25 cellular contexts compared by ENCODE assay signal in the genomic region with DNA sequence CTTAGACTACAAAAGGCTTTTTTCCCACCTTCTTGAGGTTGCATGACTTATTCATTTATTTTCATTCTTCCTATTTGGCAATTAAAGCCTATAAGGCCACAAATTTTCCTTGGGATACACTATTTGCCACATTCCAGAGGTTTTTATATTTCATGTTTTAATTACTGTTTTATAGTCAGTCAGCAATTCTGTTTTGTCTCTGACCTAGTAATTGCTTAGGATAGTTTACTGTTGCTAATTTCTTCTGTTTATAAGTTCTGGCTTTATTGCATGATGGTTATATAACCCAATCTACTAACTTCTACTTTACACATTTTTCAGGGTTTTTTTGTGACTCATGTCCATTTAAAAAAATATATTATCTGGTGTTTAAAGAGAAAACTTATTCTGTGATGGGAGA. TPM values are rescaled to one million over a fixed set of nuclear protein-coding genes. Genes with fewer than 3 reads are reported as not detected.
A peak's percentile ranks its signal among the peaks of the same experiment; 100 is the strongest.
DNase-seq lines count a peak whose midpoint lies in the region; ATAC-seq and TF ChIP-seq lines count a peak whose summit lies in the region.
"Had no signal": no experiment of that assay in that cellular context is flagged by ENCODE, and none has a peak within 500 bp of the region (broad histone marks: within the 10 kb centered on the region; RNA-seq: fewer than 3 reads in every experiment).

No MANE protein-coding gene starts in this region.

- H3K9ac ChIP-seq in GM23248, result no peak overlapping the region

- DNase-seq in GM23248 (peak; percentile 33), OCI-LY7 (ENCODE audit: low spot score) (no peak), esophagus muscularis mucosa (ENCODE audit: extremely low spot score) (no peak), neural crest cell (ENCODE audit: low read depth, low spot score) (no peak), adrenal gland (no peak), NCI-H1105 (lab: John Stamatoyannopoulos, UW) (no peak)
- DNase-seq: CD8-positive, alpha-beta T cell; DMS 273 treated with DMSO at 0.1 percent for 48 hours; DMS79 treated with DMSO at 0.1 percent for 48 hours; GF-D8; KG1; MM.1S; NCI-H1417; NCI-H1694; NCI-H2081; NCI-H2227 treated with DMSO at 0.1 percent for 48 hours; NCI-H526 treated with DMSO at 0.1 percent for 48 hours; SHP77 treated with DMSO at 0.1 percent for 48 hours had no signal

- TF ChIP-seq CTCF in OCI-LY7 (conservative IDR thresholded peaks at IDR 0.05; ENCODE audit: low read length) (no peak), esophagus muscularis mucosa (IDR thresholded peaks at IDR 0.05) (no peak), neural crest cell (conservative IDR thresholded peaks at IDR 0.05) (no peak), adrenal gland (IDR thresholded peaks at IDR 0.05) (no peak)

- peaks cover 29% of the 10 kb centered on the region for H3K4me1 Mint-ChIP-seq in neural crest cell

- H3K27me3 ChIP-seq in GM23248 (replicated peaks; ENCODE audit: insufficient read depth) (no peaks in the 10 kb centered on the region), esophagus muscularis mucosa (no peaks in the 10 kb centered on the region), adrenal gland (no peaks in the 10 kb centered on the region)

- intact Hi-C loops in OCI-LY7 (cut with micrococcal nuclease; ENCODE audit: unreplicated experiment), result no loop called here
- intact Hi-C loops in esophagus muscularis mucosa (cut with DNase I), result no loop called here
- intact Hi-C loops in adrenal gland (cut with DNase I), result loop anchor here in 1 of 2 donors (5.0 kb wide), 1 partner anchor 33 kb away; no protein-coding TSS in a partner anchor

- POLR2A ChIA-PET in OCI-LY7 (lab: Charles Lee), result no interaction called here

- H3K27ac ChIP-seq in GM23248 (peak overlapping the region; percentile 31), OCI-LY7 (ENCODE audit: low read depth, low read length, poor library complexity, severe bottlenecking) (no peak overlapping the region), esophagus muscularis mucosa (replicated peaks in 1 of 4) (peak overlapping the region; percentile 34 to 89 (median 58)), adrenal gland (no peak overlapping the region)
- H3K27ac ChIP-seq: C4-2B, RWPE1 had no signal

- peak overlapping the region; percentile 95; the same call in 1 of the 2 replicates for H3K4me3 ChIP-seq in GM23248
- no peak overlapping the region for H3K4me3 ChIP-seq in OCI-LY7 (ENCODE audit: low read depth, low read length, poor library complexity, severe bottlenecking)
- no peak overlapping the region for H3K4me3 ChIP-seq in esophagus muscularis mucosa
- H3K4me3 ChIP-seq in adrenal gland, result no peak overlapping the region

- H3K4me3 Mint-ChIP-seq in neural crest cell, result peak overlapping the region; percentile 23

- H3K4me2 ChIP-seq in GM23248 (ENCODE audit: unreplicated experiment) (peak overlapping the region; percentile 94), OCI-LY7 (ENCODE audit: low read length) (0 out of 2 replicates have a peak overlapping the region, but pooled peaks have one; percentile 98)

- H4K20me1 ChIP-seq in GM23248 (ENCODE audit: insufficient read depth), result no peaks in the 10 kb centered on the region
- no peaks in the 10 kb centered on the region for H4K20me1 ChIP-seq in OCI-LY7 (ENCODE audit: insufficient read depth, low read length)

- peaks cover 17% of the 10 kb centered on the region for H3K36me3 Mint-ChIP-seq in neural crest cell (ENCODE audit: low read depth)

- in situ Hi-C loops in GM23248 (cut with MboI), result no loop called here

- CTCF ChIA-PET in OCI-LY7 (lab: Charles Lee; ENCODE audit: unreplicated experiment), result no interaction called here

- peaks cover 16% of the 10 kb centered on the region for H3K4me1 ChIP-seq in GM23248 (ENCODE audit: insufficient read depth)
- H3K4me1 ChIP-seq in OCI-LY7 (ENCODE audit: insufficient read depth, low read length, poor library complexity, severe bottlenecking), result peaks cover 16% of the 10 kb centered on the region
- peaks cover 18 to 34% (median 28%) of the 10 kb centered on the region in 4 donors for H3K4me1 ChIP-seq in esophagus muscularis mucosa
- peaks cover 0 to 16% of the 10 kb centered on the region in 2 donors for H3K4me1 ChIP-seq in adrenal gland (replicated peaks in 1 of 2)

- TF ChIP-seq EP300 in esophagus muscularis mucosa (IDR thresholded peaks at IDR 0.05), result no peak

- peaks cover 16% of the 10 kb centered on the region for H3F3A ChIP-seq in GM23248 (ENCODE audit: insufficient read depth)

- peaks cover 75% of the 10 kb centered on the region for H3K79me2 ChIP-seq in GM23248 (ENCODE audit: insufficient read depth)
- H3K79me2 ChIP-seq in OCI-LY7 (ENCODE audit: insufficient read depth, low read depth, low read length), result peaks cover 24% of the 10 kb centered on the region; the same call in 1 of the 2 replicates

- no peak overlapping the region for H3K27ac Mint-ChIP-seq in neural crest cell (ENCODE audit: unreplicated experiment)

- no TSS peak for BruUV-seq in OCI-LY7 (replicated peaks; lab: Mats Ljungman, UMichigan)

- ATAC-seq in HG03342 (IDR thresholded peaks at IDR 0.05; ENCODE audit: unreplicated experiment), result no peak
- no peak for ATAC-seq in GM18520 (IDR thresholded peaks at IDR 0.05; ENCODE audit: unreplicated experiment)
- ATAC-seq: CD8-positive, alpha-beta T cell; Panc1 had no signal

- no peak for TF ChIP-seq POLR2A in esophagus muscularis mucosa (IDR thresholded peaks at IDR 0.05; ENCODE audit: low read depth)
- no peak for TF ChIP-seq POLR2A in adrenal gland (IDR thresholded peaks at IDR 0.05)

- H3K9me3 Mint-ChIP-seq in neural crest cell, result no peaks in the 10 kb centered on the region
- H3K9me3 Mint-ChIP-seq: CD8-positive, alpha-beta T cell had no signal

- no peaks in the 10 kb centered on the region for H3K27me3 Mint-ChIP-seq in neural crest cell (ENCODE audit: low read depth)

- H3K9me3 ChIP-seq in GM23248 (ENCODE audit: low read depth) (no peaks in the 10 kb centered on the region), OCI-LY7 (ENCODE audit: low read length) (no peaks in the 10 kb centered on the region), esophagus muscularis mucosa (peaks cover 0 to under 1% (median 0%) of the 10 kb centered on the region in 4 donors), adrenal gland (replicated peaks in 1 of 3) (no peaks in the 10 kb centered on the region)

- H3K9me2 ChIP-seq in GM23248 (ENCODE audit: insufficient read depth) (no peaks in the 10 kb centered on the region), OCI-LY7 (ENCODE audit: insufficient read depth, low read length) (no peaks in the 10 kb centered on the region)

- no peak overlapping the region for H2AFZ ChIP-seq in GM23248
- H2AFZ ChIP-seq in OCI-LY7 (ENCODE audit: low read length), result no peak overlapping the region

- H3K36me3 ChIP-seq in GM23248 (ENCODE audit: low read depth) (0 out of 2 replicates have a peak, but pooled peaks cover 10% of the 10 kb centered on the region), OCI-LY7 (ENCODE audit: insufficient read depth, low read length) (no peaks in the 10 kb centered on the region), esophagus muscularis mucosa (peaks cover 22 to 30% (median 23%) of the 10 kb centered on the region in 4 donors), adrenal gland (replicated peaks in 1 of 2) (peaks cover 0 to 16% of the 10 kb centered on the region in 2 donors)

RNA-seq across cellular contexts. Expression of a gene that starts 2.5 kb away (rescaled TPM):
- total RNA-seq in GM23248 (2014; rRNA removed; shearing (Covaris generic)), result 10.9 and 12.1 TPM in 2 replicates
- 14.2 and 15.3 TPM in 2 replicates for polyA plus RNA-seq in GM23248 (2016; fragmentation: Nextera tagmentation; extraction: Ambion mirVana)
- total RNA-seq in OCI-LY7 (2014; rRNA removed; shearing (Covaris generic)), result 6.2 and 7.4 TPM in 2 replicates
- total RNA-seq in OCI-LY7 (2022), result 11.3 and 11.8 TPM in 2 replicates
- 10 to 100 TPM in 3 of 4 donors, 1 to 10 TPM in 1; 9.4 to 12.5 (median 11.2) TPM for total RNA-seq in esophagus muscularis mucosa
- 14.2 and 14.3 TPM in 2 replicates for total RNA-seq in neural crest cell
- 1 to 10 TPM; 1.7 to 9.2 (median 6.7) TPM for total RNA-seq in adrenal gland
- polyA plus RNA-seq in adrenal gland, result 10 to 100 TPM; 11.0 to 34.2 (median 16.6) TPM

RNA-seq across cellular contexts. Expression of a gene that starts 17.7 kb away (rescaled TPM):
- not detected in 2 replicates for total RNA-seq in GM23248 (2014; rRNA removed; shearing (Covaris generic))
- not detected in 2 replicates for polyA plus RNA-seq in GM23248 (2016; fragmentation: Nextera tagmentation; extraction: Ambion mirVana)
- total RNA-seq in OCI-LY7 (2014; rRNA removed; shearing (Covaris generic)), result not detected in 2 replicates
- total RNA-seq in OCI-LY7 (2022), result not detected in 2 replicates
- total RNA-seq in esophagus muscularis mucosa, result not detected
- total RNA-seq in neural crest cell, result not detected in 2 replicates
- not detected for total RNA-seq in adrenal gland
- polyA plus RNA-seq in adrenal gland, result not detected
- total RNA-seq: CD8-positive, alpha-beta T cell; HT1080; NCI-H460 had no signal

RNA-seq across cellular contexts. Expression of a gene that starts 29.6 kb away (rescaled TPM):
- 1.3 and 1.4 TPM in 2 replicates for total RNA-seq in GM23248 (2014; rRNA removed; shearing (Covaris generic))
- polyA plus RNA-seq in GM23248 (2016; fragmentation: Nextera tagmentation; extraction: Ambion mirVana) (0.85 and 1.7 TPM in 2 replicates), adrenal gland (1 to 10 TPM; 2.6 to 4.2 (median 3.9) TPM)
- 3.5 and 3.7 TPM in 2 replicates for total RNA-seq in OCI-LY7 (2014; rRNA removed; shearing (Covaris generic))
- total RNA-seq in OCI-LY7 (2022) (3.9 and 5.3 TPM in 2 replicates), esophagus muscularis mucosa (1 to 10 TPM; 2.3 to 4.0 (median 2.9) TPM), neural crest cell (6.4 and 7.4 TPM in 2 replicates), adrenal gland (10 to 100 TPM in 1 of 8 donors, 1 to 10 TPM in 6, under 1 TPM in 1; 0.24 to 10.4 (median 6.8) TPM)

Comparison
In these comparisons a context has a peak if more than half of its experiments do, and no peak if none do; other contexts are left out.
1. H3K27ac ChIP-seq: peak in GM23248 (single experiment) and esophagus muscularis mucosa (4 of 4); none in OCI-LY7 (single experiment) and adrenal gland (0 of 5).